ENCODE assay signal across 8 cellular contexts in the genomic region with DNA sequence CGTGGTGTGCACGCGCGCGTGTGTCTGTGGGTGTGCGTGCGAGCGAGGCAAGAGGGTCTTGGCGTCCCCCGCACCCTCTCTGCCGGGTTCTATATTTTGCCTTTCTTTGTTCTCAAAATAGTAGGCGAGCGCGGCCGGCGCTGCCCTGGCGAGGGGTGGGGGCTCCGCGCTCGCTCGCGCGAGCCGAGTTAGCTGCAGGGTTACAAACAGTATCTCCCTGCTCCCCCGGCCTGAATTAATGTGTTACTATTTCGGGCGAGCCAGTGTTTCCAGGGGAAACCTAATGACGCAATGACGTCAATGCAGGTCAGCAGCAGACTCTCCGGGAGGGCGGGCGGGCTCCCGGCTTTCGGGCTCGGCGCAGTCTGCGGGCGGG.
A peak's percentile ranks its signal among the peaks of the same experiment; 100 is the strongest.
DNase-seq lines count a peak whose midpoint lies in the region; ATAC-seq and TF ChIP-seq lines count a peak whose summit lies in the region.

No MANE protein-coding gene starts in this region.

- no peak for ATAC-seq in HG02884 (IDR thresholded peaks at IDR 0.05; ENCODE audit: unreplicated experiment)
- ATAC-seq in GM21723 (IDR thresholded peaks at IDR 0.05; ENCODE audit: unreplicated experiment) = no peak

- H3K4me3 ChIP-seq in fibroblast of mammary gland (ENCODE audit: control insufficient read depth, low read depth, low read length) (no peak overlapping the region), neural cell (ENCODE audit: low read length) (peak overlapping the region; percentile 94)

- no peaks in the 10 kb centered on the region for H3K9me2 ChIP-seq in neural cell (ENCODE audit: insufficient read depth, low read length)

- peak overlapping the region; percentile 94 for H3K9ac ChIP-seq in neural cell (ENCODE audit: low read length)

- no peak for TF ChIP-seq CTCF in fibroblast of mammary gland (conservative IDR thresholded peaks at IDR 0.05; ENCODE audit: control insufficient read depth, insufficient read depth, low read depth, low read length)
- no peak for TF ChIP-seq CTCF in neural cell (IDR thresholded peaks at IDR 0.05; ENCODE audit: poor library complexity, severe bottlenecking)

- DNase-seq in DMS79 treated with DMSO at 0.1 percent for 48 hours (lab: John Stamatoyannopoulos, UW) (peak; percentile 52), MV-4-11 (lab: John Stamatoyannopoulos, UW) (peak; percentile 1), UCSD-AML1 (lab: John Stamatoyannopoulos, UW; ENCODE audit: unreplicated experiment) (peak; percentile 8), fibroblast of mammary gland (ENCODE audit: low read depth) (peak; percentile 68), RKO (ENCODE audit: low spot score) (no peak)

- peak overlapping the region; percentile 94 for H2AFZ ChIP-seq in neural cell (ENCODE audit: low read depth, low read length)

- H3K79me2 ChIP-seq in neural cell (replicated peaks; ENCODE audit: insufficient read depth, low read length) = no peaks in the 10 kb centered on the region

- no peaks in the 10 kb centered on the region for H3K9me3 ChIP-seq in neural cell (ENCODE audit: low read length)

- peaks cover 80% of the 10 kb centered on the region for H3K27me3 ChIP-seq in neural cell (ENCODE audit: insufficient read depth, low read depth, low read length)

- H3K27ac ChIP-seq in neural cell (ENCODE audit: low read length) = peak overlapping the region; percentile 84

- no peaks in the 10 kb centered on the region for H4K20me1 ChIP-seq in neural cell (ENCODE audit: insufficient read depth)

- TF ChIP-seq EP300 in neural cell (conservative IDR thresholded peaks at IDR 0.05; ENCODE audit: poor library complexity, severe bottlenecking) = peak; percentile 56

- no peaks in the 10 kb centered on the region for H3K36me3 ChIP-seq in neural cell (ENCODE audit: insufficient read depth, low read length)

- TF ChIP-seq RAD21 in neural cell (conservative IDR thresholded peaks at IDR 0.05) = no peak

- no peaks in the 10 kb centered on the region for H3F3A ChIP-seq in neural cell (ENCODE audit: insufficient read depth, low read length, poor library complexity, severe bottlenecking)

- peak overlapping the region; percentile 69 for H3K4me2 ChIP-seq in neural cell (ENCODE audit: low read length)

TF ChIP-seq in neural cell, 6 proteins besides CTCF, POLR2A, EP300 and RAD21:
- no peak for TF ChIP-seq SMC3 (conservative IDR thresholded peaks at IDR 0.05; ENCODE audit: poor library complexity)
- no peak for TF ChIP-seq EZH2 (IDR thresholded peaks at IDR 0.05; ENCODE audit: borderline replicate concordance, insufficient read depth, low read length, poor library complexity, severe bottlenecking)
- TF ChIP-seq TAF1 (IDR thresholded peaks at IDR 0.05; ENCODE audit: low read depth) = peak; percentile 26
- TF ChIP-seq, protein P1, sequence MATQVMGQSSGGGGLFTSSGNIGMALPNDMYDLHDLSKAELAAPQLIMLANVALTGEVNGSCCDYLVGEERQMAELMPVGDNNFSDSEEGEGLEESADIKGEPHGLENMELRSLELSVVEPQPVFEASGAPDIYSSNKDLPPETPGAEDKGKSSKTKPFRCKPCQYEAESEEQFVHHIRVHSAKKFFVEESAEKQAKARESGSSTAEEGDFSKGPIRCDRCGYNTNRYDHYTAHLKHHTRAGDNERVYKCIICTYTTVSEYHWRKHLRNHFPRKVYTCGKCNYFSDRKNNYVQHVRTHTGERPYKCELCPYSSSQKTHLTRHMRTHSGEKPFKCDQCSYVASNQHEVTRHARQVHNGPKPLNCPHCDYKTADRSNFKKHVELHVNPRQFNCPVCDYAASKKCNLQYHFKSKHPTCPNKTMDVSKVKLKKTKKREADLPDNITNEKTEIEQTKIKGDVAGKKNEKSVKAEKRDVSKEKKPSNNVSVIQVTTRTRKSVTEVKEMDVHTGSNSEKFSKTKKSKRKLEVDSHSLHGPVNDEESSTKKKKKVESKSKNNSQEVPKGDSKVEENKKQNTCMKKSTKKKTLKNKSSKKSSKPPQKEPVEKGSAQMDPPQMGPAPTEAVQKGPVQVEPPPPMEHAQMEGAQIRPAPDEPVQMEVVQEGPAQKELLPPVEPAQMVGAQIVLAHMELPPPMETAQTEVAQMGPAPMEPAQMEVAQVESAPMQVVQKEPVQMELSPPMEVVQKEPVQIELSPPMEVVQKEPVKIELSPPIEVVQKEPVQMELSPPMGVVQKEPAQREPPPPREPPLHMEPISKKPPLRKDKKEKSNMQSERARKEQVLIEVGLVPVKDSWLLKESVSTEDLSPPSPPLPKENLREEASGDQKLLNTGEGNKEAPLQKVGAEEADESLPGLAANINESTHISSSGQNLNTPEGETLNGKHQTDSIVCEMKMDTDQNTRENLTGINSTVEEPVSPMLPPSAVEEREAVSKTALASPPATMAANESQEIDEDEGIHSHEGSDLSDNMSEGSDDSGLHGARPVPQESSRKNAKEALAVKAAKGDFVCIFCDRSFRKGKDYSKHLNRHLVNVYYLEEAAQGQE (IDR thresholded peaks at IDR 0.05; ENCODE audit: borderline replicate concordance) = peak; percentile 40
- TF ChIP-seq POLR2AphosphoS5 (IDR thresholded peaks at IDR 0.05) = peak; percentile 79
- peak; percentile 49 for TF ChIP-seq MXI1 (conservative IDR thresholded peaks at IDR 0.05; ENCODE audit: poor library complexity, severe bottlenecking)
